1 cellular context compared by ENCODE assay signal in the genomic region with DNA sequence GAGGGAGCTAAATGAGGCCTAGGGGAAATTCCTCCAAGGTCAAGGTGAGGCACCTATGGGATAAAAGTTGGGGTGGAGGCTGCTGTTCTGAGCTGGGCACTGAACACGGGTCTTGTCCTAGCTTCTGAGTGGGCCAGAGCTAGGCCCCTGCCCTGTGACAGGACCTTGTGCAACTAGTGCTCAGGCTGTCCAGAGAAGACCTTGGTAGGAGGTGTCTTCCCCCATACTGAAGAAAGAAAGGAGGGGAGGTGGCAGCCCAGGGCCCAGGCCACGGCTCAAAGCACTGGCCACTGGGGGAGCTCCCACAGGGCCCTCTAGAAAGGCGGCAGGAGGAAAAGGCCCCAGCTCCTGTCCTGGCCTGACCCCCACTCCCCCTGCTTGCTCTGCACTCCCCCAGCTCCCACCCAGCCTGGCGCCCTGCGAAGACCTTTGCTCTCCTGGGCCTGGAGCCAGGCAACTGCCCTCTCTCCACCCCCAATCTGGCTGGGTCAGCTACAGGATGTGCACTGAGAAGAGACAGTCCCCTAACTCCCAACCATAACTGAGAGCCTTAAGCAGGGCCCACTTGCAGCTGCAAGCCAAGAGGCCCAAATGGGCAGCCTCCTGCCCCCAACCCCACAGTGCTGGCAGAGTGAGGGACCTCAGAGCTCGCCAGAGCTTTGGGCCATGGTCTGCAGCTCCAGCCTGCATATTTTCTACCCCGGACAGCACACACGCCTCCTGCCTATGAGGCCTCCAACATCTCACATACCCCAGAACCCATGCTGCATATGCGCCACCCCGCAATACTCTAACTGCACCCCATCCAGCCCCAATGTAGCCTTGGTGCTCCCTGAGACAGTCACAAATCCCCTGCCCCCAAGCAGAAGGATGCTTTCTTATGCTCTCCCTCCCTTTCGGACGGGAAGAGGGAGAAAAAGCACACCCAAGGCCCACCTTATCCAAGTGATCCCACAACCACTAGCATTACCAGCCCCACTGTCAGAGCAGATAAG.
TF ChIP-seq lines count a peak whose summit lies in the region.

No MANE protein-coding gene starts in this region.

TF ChIP-seq in IMR-90, 13 proteins besides CTCF, POLR2A, EP300 and RAD21:
- TF ChIP-seq MAZ (IDR thresholded peaks at IDR 0.05; ENCODE audit: borderline replicate concordance, low read depth, low read length) (no peak), FOS (IDR thresholded peaks at IDR 0.05; ENCODE audit: low read depth, low read length) (no peak), ELK1 (IDR thresholded peaks at IDR 0.05; ENCODE audit: borderline replicate concordance, low read depth, low read length) (no peak), CEBPB (IDR thresholded peaks at IDR 0.05; ENCODE audit: low read depth, low read length) (no peak), SMC3 (IDR thresholded peaks at IDR 0.05; ENCODE audit: low read depth, low read length) (no peak), RCOR1 (IDR thresholded peaks at IDR 0.05; ENCODE audit: insufficient replicate concordance, low read length) (no peak), MAFK (IDR thresholded peaks at IDR 0.05; ENCODE audit: low read depth, low read length) (no peak), NFE2L2 (IDR thresholded peaks at IDR 0.05; ENCODE audit: low read depth, low read length) (no peak), CHD1 (IDR thresholded peaks at IDR 0.05; ENCODE audit: low read depth, low read length) (no peak), MXI1 (IDR thresholded peaks at IDR 0.05; ENCODE audit: borderline replicate concordance, low read depth, low read length) (no peak), RFX5 (IDR thresholded peaks at IDR 0.05; ENCODE audit: low read depth, low read length) (no peak)
- TF ChIP-seq, protein P1, sequence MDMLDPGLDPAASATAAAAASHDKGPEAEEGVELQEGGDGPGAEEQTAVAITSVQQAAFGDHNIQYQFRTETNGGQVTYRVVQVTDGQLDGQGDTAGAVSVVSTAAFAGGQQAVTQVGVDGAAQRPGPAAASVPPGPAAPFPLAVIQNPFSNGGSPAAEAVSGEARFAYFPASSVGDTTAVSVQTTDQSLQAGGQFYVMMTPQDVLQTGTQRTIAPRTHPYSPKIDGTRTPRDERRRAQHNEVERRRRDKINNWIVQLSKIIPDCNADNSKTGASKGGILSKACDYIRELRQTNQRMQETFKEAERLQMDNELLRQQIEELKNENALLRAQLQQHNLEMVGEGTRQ (IDR thresholded peaks at IDR 0.05; ENCODE audit: low read depth, low read length): no peak
